Comparison of ENCODE assay signal across 8 cellular contexts in the genomic region with DNA sequence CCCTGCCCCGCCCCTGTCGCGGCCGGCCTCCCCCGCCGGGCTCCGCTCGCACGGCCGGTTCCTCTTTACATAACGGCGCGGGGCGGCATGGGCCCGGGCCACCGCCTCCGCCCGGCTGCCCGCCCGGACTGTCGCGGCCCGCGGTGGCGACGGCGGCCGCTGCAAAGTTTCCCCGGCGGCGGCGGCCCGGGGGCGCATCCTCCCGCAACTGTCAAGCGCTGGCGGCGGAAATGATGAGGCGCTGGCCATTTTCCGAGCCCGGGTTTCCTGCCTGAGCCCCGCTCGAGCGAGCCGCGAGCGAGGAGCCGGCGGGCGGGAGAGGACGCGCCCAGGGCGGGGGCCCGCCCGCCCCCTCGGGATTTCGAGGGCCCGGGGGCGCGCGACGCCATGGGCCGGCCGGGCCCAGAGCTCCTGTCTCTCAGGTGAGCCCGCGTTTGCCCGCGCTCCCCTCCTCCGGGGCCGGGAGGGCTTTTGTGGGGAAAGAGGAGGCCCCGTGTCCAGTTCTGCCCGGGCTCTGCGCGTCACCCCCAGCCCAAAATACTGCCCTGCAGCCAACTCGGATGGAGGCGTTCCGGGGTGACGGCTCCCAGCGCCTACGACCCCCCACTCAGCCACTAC. TPM values are rescaled to one million over a fixed set of nuclear protein-coding genes. Genes with fewer than 3 reads are reported as not detected.
A peak's percentile ranks its signal among the peaks of the same experiment; 100 is the strongest.
DNase-seq lines count a peak whose midpoint lies in the region; ATAC-seq and TF ChIP-seq lines count a peak whose summit lies in the region.

SH2B3 (plus strand) TSS at position 68 of the 618 bp plus-strand sequence. CDS start 12,223 bp downstream, outside the sequence.

- peak within 1 kb of the TSS; percentile 66 for H3K4me3 ChIP-seq in AG09309 (ENCODE audit: control insufficient read depth, low read depth, low read length)
- H3K4me3 ChIP-seq in Jurkat, Clone E6-1 (ENCODE audit: low read length), result peak within 1 kb of the TSS; percentile 90
- peak within 1 kb of the TSS; percentile 62 to 88 (median 74) for H3K4me3 ChIP-seq in esophagus squamous epithelium
- peak within 1 kb of the TSS; percentile 85 to 96 for H3K4me3 ChIP-seq in neutrophil (ENCODE audit: low read depth in 1 of 2, low read length in 1 of 2)

- H3K27ac ChIP-seq in esophagus squamous epithelium, result peak within 1 kb of the TSS; percentile 81 to 94 (median 90)
- H3K27ac ChIP-seq in neutrophil, result peak within 1 kb of the TSS; percentile 95

- TF ChIP-seq CTCF in AG09309 (IDR thresholded peaks at IDR 0.05; ENCODE audit: control insufficient read depth, insufficient read depth, low read depth, low read length, missing control alignments), result no peak
- no peak for TF ChIP-seq CTCF in esophagus squamous epithelium (IDR thresholded peaks at IDR 0.05)
- no peak for TF ChIP-seq CTCF in neutrophil (IDR thresholded peaks at IDR 0.05)

- TF ChIP-seq POLR2A in esophagus squamous epithelium (IDR thresholded peaks at IDR 0.05), result peak in 2 of 4 donors; percentile 69 to 76

- H3K4me1 ChIP-seq in esophagus squamous epithelium (peaks cover 50 to 91% (median 58%) of the 10 kb centered on the region in 3 donors), neutrophil (ENCODE audit: control insufficient read depth in 1 of 2, insufficient read depth in 1 of 2, low read depth in 1 of 2, low read length in 1 of 2) (peaks cover 72% of the 10 kb centered on the region in 2 experiments)

- H3K27me3 ChIP-seq in esophagus squamous epithelium, result peaks cover 0 to 69% (median 0%) of the 10 kb centered on the region in 4 donors
- H3K27me3 ChIP-seq in neutrophil, result peaks cover 4% of the 10 kb centered on the region

- H3K9me3 ChIP-seq in esophagus squamous epithelium (no peaks in the 10 kb centered on the region), neutrophil (no peaks in the 10 kb centered on the region)

- intact Hi-C loops in esophagus squamous epithelium (cut with DNase I), result no loop called here

- 0% methylated on average over 2 of the region's 80 CpGs; no CpG with 5 or more reads in 1 of the 2 donors for WGBS in esophagus squamous epithelium, 2 donors

- peak; percentile 16 for ATAC-seq in GM19397 (IDR thresholded peaks at IDR 0.05; ENCODE audit: unreplicated experiment)

- H3K36me3 ChIP-seq in esophagus squamous epithelium, result no peaks in the 10 kb centered on the region
- no peaks in the 10 kb centered on the region for H3K36me3 ChIP-seq in neutrophil

- DNase-seq in AG09309 (ENCODE audit: low read depth) (no peak), esophagus squamous epithelium (lab: John Stamatoyannopoulos, UW) (no peak), dedifferentiated amniotic fluid mesenchymal stem cell (ENCODE audit: extremely low spot score) (no peak), GM03348 (ENCODE audit: low spot score) (no peak)
- DNase-seq in Jurkat, Clone E6-1 (ENCODE audit: low read depth, low spot score), result peak; percentile 57
- DNase-seq in activated CD8-positive, alpha-beta memory T cell treated with anti-CD3 and anti-CD28 coated beads, Interleukin-2, amount 50 U/mL, for 1 hour (ENCODE audit: extremely low read depth), result peak; percentile 53

RNA-seq across cellular contexts. Expression of gene SH2B3, which starts in this region (rescaled TPM):
- polyA plus RNA-seq in Jurkat, Clone E6-1 (2012; ENCODE audit: insufficient read depth, insufficient read length), result 9.7 TPM
- total RNA-seq in esophagus squamous epithelium, result 10 to 100 TPM in 1 of 4 donors, 1 to 10 TPM in 3; 3.3 to 16.2 (median 5.6) TPM

Comparison
In these comparisons a context has a peak if more than half of its experiments do, and no peak if none do; other contexts are left out.
1. DNase-seq: peak in Jurkat, Clone E6-1 (single experiment) and activated CD8-positive, alpha-beta memory T cell treated with anti-CD3 and anti-CD28 coated beads, Interleukin-2, amount 50 U/mL, for 1 hour (single experiment); none in AG09309 (single experiment), esophagus squamous epithelium (single experiment), dedifferentiated amniotic fluid mesenchymal stem cell (single experiment) and GM03348 (single experiment).
2. Peak in every context shown above with its lines, with median percentiles within 50 percentile points of each other: H3K4me3 ChIP-seq.